ENCODE assay signal across 3 cellular contexts in the genomic region with DNA sequence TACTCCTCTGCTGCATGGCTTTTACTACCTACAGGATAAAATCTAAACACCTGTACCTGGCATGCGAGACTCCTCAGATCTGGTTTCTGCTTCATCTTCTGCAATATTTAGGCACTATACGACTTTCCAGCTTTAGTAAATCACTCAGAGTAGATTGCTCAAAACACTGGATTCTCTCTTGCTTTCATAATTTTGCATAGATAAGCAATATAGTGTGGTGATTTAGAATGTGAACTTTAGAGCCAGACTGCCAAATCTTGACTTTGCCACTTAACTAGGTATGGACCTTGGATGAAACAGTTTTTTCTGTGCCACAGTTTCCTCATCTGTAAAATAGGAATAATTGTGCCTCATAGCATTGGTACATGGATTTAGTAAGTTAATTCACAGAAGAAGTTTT.
TF ChIP-seq lines count a peak whose summit lies in the region.

No MANE protein-coding gene starts in this region.

TF ChIP-seq in A549, 52 proteins besides CTCF, POLR2A, EP300 and RAD21:
- peak; percentile 40 for TF ChIP-seq MAFK (IDR thresholded peaks at IDR 0.05; ENCODE audit: partially characterized antibody)
- TF ChIP-seq RFX5 (IDR thresholded peaks at IDR 0.05), result no peak

TF ChIP-seq in IMR-90, 13 proteins besides CTCF, POLR2A, EP300 and RAD21:
- TF ChIP-seq FOS (IDR thresholded peaks at IDR 0.05; ENCODE audit: low read depth, low read length) (no peak), RCOR1 (IDR thresholded peaks at IDR 0.05; ENCODE audit: insufficient replicate concordance, low read length) (no peak), MAZ (IDR thresholded peaks at IDR 0.05; ENCODE audit: borderline replicate concordance, low read depth, low read length) (no peak), MAFK (IDR thresholded peaks at IDR 0.05; ENCODE audit: low read depth, low read length) (peak; percentile 43; the same call in 1 of the 2 replicates), CEBPB (IDR thresholded peaks at IDR 0.05; ENCODE audit: low read depth, low read length) (no peak), CHD1 (IDR thresholded peaks at IDR 0.05; ENCODE audit: low read depth, low read length) (no peak)
- TF ChIP-seq, protein P1, sequence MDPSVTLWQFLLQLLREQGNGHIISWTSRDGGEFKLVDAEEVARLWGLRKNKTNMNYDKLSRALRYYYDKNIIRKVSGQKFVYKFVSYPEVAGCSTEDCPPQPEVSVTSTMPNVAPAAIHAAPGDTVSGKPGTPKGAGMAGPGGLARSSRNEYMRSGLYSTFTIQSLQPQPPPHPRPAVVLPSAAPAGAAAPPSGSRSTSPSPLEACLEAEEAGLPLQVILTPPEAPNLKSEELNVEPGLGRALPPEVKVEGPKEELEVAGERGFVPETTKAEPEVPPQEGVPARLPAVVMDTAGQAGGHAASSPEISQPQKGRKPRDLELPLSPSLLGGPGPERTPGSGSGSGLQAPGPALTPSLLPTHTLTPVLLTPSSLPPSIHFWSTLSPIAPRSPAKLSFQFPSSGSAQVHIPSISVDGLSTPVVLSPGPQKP (IDR thresholded peaks at IDR 0.05; ENCODE audit: borderline replicate concordance, low read depth, low read length), result no peak

TF ChIP-seq in K562, 482 proteins besides CTCF, POLR2A, EP300 and RAD21:
- no peak for TF ChIP-seq DDX20 (tag; IDR thresholded peaks at IDR 0.05; ENCODE audit: low read depth)
- no peak for TF ChIP-seq RUNX1 (IDR thresholded peaks at IDR 0.05; ENCODE audit: low read depth)
- peak; percentile 21; the same call in 1 of the 2 replicates for TF ChIP-seq MAFF (IDR thresholded peaks at IDR 0.05; ENCODE audit: low read length)
- peak; percentile 50 for TF ChIP-seq ZNF316 (IDR thresholded peaks at IDR 0.05)
- TF ChIP-seq ZBTB8A (IDR thresholded peaks at IDR 0.05; ENCODE audit: partially characterized antibody), result no peak
TF ChIP-seq in K562: peak in this region for 2.
